In genomic region chr16:3349175-3349574, GRCh38 we compare ENCODE assay signal across 24 cellular contexts. TPM values are rescaled to one million over a fixed set of nuclear protein-coding genes. Genes with fewer than 3 reads are reported as not detected.
"Had no signal": no experiment of that assay in that cellular context is flagged by ENCODE, and none has a peak within 500 bp of the region (broad histone marks: within the 10 kb centered on the region; RNA-seq: fewer than 3 reads in every experiment).

No MANE protein-coding gene starts in this region.

- H3K4me1 ChIP-seq: tibial nerve had no signal

- DNase-seq: activated CD4-positive, alpha-beta memory T cell treated with anti-CD3 and anti-CD28 coated beads, Interleukin-2, amount 10 ng/mL, durations not matched to agents 7 days and 5 days; activated CD4-positive, alpha-beta T cell treated with anti-CD3 and anti-CD28 coated beads for 36 hours; activated CD8-positive, alpha-beta memory T cell treated with anti-CD3 and anti-CD28 coated beads, Interleukin-2, amount 10 ng/mL, durations not matched to agents 7 days and 5 days; activated naive CD4-positive, alpha-beta T cell; activated naive CD8-positive, alpha-beta T cell treated with anti-CD3 and anti-CD28 coated beads for 36 hours; amniotic stem cell; dorsolateral prefrontal cortex; hippocampal formation; left colon; midbrain; nephron progenitor cell; nucleus accumbens; posterior cingulate gyrus; retina; stimulated activated CD4-positive, alpha-beta T cell treated with anti-CD3 and anti-CD28 coated beads, Interleukin-12 subunit alpha, Interleukin-12 subunit beta, amount 100 ng/mL, for 4 hours; stimulated activated CD4-positive, alpha-beta T cell treated with anti-CD3 and anti-CD28 coated beads, Interleukin-1b, Interleukin-23, amount 100 ng/mL, for 48 hours; stimulated activated CD8-positive, alpha-beta memory T cell treated with anti-CD3 and anti-CD28 coated beads, Interleukin-4, amount 100 ng/mL, for 48 hours; stimulated activated naive CD4-positive, alpha-beta T cell treated with Interleukin-2 at 50 U/mL for 16 hours had no signal

- H3K36me3 ChIP-seq: tibial nerve had no signal

- H3K27ac ChIP-seq: dorsolateral prefrontal cortex, tibial nerve had no signal

- H3K4me3 ChIP-seq: dorsolateral prefrontal cortex, tibial nerve had no signal

- H3K27me3 Mint-ChIP-seq: activated CD4-positive, alpha-beta memory T cell treated with anti-CD3 and anti-CD28 coated beads, Interleukin-2, amount 10 ng/mL, durations not matched to agents 7 days and 5 days; activated CD4-positive, alpha-beta T cell treated with anti-CD3 and anti-CD28 coated beads for 36 hours; activated CD8-positive, alpha-beta memory T cell treated with anti-CD3 and anti-CD28 coated beads, Interleukin-2, amount 10 ng/mL, durations not matched to agents 7 days and 5 days; activated naive CD8-positive, alpha-beta T cell treated with anti-CD3 and anti-CD28 coated beads for 36 hours had no signal

- ATAC-seq: activated CD4-positive, alpha-beta T cell treated with anti-CD3 and anti-CD28 coated beads for 36 hours; activated CD8-positive, alpha-beta memory T cell treated with anti-CD3 and anti-CD28 coated beads, Interleukin-2, amount 10 ng/mL, durations not matched to agents 7 days and 5 days; left colon; WTC11 had no signal

- H3K9me3 Mint-ChIP-seq: activated naive CD8-positive, alpha-beta T cell treated with anti-CD3 and anti-CD28 coated beads for 36 hours had no signal

- H3K4me1 Mint-ChIP-seq: nephron progenitor cell, WTC11 had no signal

- H3K27me3 ChIP-seq: dorsolateral prefrontal cortex, tibial nerve had no signal

- H3K27ac Mint-ChIP-seq: activated CD4-positive, alpha-beta memory T cell treated with anti-CD3 and anti-CD28 coated beads, Interleukin-2, amount 10 ng/mL, durations not matched to agents 7 days and 5 days; activated CD4-positive, alpha-beta T cell treated with anti-CD3 and anti-CD28 coated beads for 36 hours; activated CD8-positive, alpha-beta memory T cell treated with anti-CD3 and anti-CD28 coated beads, Interleukin-2, amount 10 ng/mL, durations not matched to agents 7 days and 5 days; activated naive CD8-positive, alpha-beta T cell treated with anti-CD3 and anti-CD28 coated beads for 36 hours; nephron progenitor cell; T-helper 2 cell treated with Interferon-gamma antibody and Interleukin-4, amounts not matched to agents 5 μg/mL and 100 μg/mL, for 36 hours; WTC11 had no signal

- H3K36me3 Mint-ChIP-seq: activated naive CD8-positive, alpha-beta T cell treated with anti-CD3 and anti-CD28 coated beads for 36 hours; WTC11 had no signal

- H3K4me3 Mint-ChIP-seq: activated CD4-positive, alpha-beta memory T cell treated with anti-CD3 and anti-CD28 coated beads, Interleukin-2, amount 10 ng/mL, durations not matched to agents 7 days and 5 days; activated CD4-positive, alpha-beta T cell treated with anti-CD3 and anti-CD28 coated beads for 36 hours; activated CD8-positive, alpha-beta memory T cell treated with anti-CD3 and anti-CD28 coated beads, Interleukin-2, amount 10 ng/mL, durations not matched to agents 7 days and 5 days; activated naive CD8-positive, alpha-beta T cell treated with anti-CD3 and anti-CD28 coated beads for 36 hours; nephron progenitor cell; T-helper 2 cell treated with Interferon-gamma antibody and Interleukin-4, amounts not matched to agents 5 μg/mL and 100 μg/mL, for 36 hours; WTC11 had no signal

RNA-seq across cellular contexts. Expression of gene OR2C1, which starts 6.5 kb away (rescaled TPM):
- total RNA-seq: activated CD4-positive, alpha-beta memory T cell treated with anti-CD3 and anti-CD28 coated beads, Interleukin-2, amount 10 ng/mL, durations not matched to agents 7 days and 5 days; activated CD4-positive, alpha-beta T cell treated with anti-CD3 and anti-CD28 coated beads for 36 hours; activated CD8-positive, alpha-beta memory T cell treated with anti-CD3 and anti-CD28 coated beads, Interleukin-2, amount 10 ng/mL, durations not matched to agents 7 days and 5 days; activated naive CD8-positive, alpha-beta T cell treated with anti-CD3 and anti-CD28 coated beads for 36 hours; fibroblast of villous mesenchyme; left colon; lung microvascular endothelial cell; myocyte; WTC11 had no signal
